ENCODE assay signal across 14 cellular contexts in the genomic region with DNA sequence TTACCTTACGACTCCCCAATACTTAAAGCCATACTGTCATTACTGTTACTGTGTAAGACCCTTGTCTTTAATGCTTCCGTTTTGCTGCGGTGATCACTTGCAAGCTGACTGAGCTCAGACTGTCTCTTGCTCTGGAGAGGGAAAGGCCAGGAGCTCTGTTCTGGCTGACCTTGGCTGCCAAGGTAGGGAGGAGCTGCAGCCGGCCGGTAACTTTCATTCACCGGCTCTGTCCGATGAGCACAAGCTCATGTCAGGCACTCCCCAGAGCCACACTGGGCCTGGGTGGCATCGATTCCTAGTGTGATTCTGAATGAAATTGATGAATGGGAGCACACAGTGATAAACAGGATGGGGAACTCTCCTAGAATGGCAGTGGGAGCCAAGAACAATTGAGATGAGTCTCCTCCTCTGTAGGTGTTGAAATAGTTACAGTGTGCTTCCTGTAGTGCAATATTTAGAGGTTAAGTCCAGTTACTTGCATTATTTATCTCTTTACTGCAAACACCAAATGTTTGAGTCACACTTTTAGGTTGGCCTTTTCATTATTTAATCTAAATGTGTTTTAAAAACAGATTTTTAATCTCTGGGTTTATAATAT.
DNase-seq lines count a peak whose midpoint lies in the region; ATAC-seq and TF ChIP-seq lines count a peak whose summit lies in the region.
"Had no signal": no experiment of that assay in that cellular context is flagged by ENCODE, and none has a peak within 500 bp of the region (broad histone marks: within the 10 kb centered on the region; RNA-seq: fewer than 3 reads in every experiment).

No MANE protein-coding gene starts in this region.

- H4K8ac ChIP-seq in IMR-90 (ENCODE audit: low read depth in 2 of 2, low read length in 2 of 2) = no peak overlapping the region

- H3K4me2 ChIP-seq in IMR-90 (ENCODE audit: low read depth, low read length) = no peak overlapping the region
- no peak overlapping the region for H3K4me2 ChIP-seq in mammary epithelial cell (ENCODE audit: insufficient read depth, low read depth, low read length)

- no peak overlapping the region for H2AK5ac ChIP-seq in IMR-90 (ENCODE audit: low read depth, low read length)

- POLR2A ChIA-PET in IMR-90 (lab: Charles Lee; ENCODE audit: unreplicated experiment) = no interaction called here

- TF ChIP-seq POLR2A in IMR-90 (IDR thresholded peaks at IDR 0.05; ENCODE audit: low read depth, low read length) (no peak), right lobe of liver (IDR thresholded peaks at IDR 0.05) (no peak), testis (IDR thresholded peaks at IDR 0.05) (no peak)

- no peak overlapping the region for H4K5ac ChIP-seq in IMR-90 (ENCODE audit: low read depth, low read length)

- H3K9ac ChIP-seq in IMR-90 (ENCODE audit: low read depth, low read length) (no peak overlapping the region), mammary epithelial cell (ENCODE audit: insufficient read depth, low read length) (no peak overlapping the region)

- TF ChIP-seq RAD21 in IMR-90 (IDR thresholded peaks at IDR 0.05; ENCODE audit: low read length) = no peak

- H3K9me3 ChIP-seq in IMR-90 (ENCODE audit: control insufficient read depth, insufficient read depth, low read length) = no peaks in the 10 kb centered on the region
- H3K9me3 ChIP-seq in mammary epithelial cell (replicated peaks; ENCODE audit: insufficient read depth, low read length) = no peaks in the 10 kb centered on the region
- H3K9me3 ChIP-seq in right lobe of liver = no peaks in the 10 kb centered on the region
- H3K9me3 ChIP-seq in testis = no peaks in the 10 kb centered on the region
- H3K9me3 ChIP-seq: prostate gland had no signal

- peaks cover 3% of the 10 kb centered on the region for H3K4me1 ChIP-seq in IMR-90 (ENCODE audit: control insufficient read depth, insufficient read depth, low read length)
- H3K4me1 ChIP-seq in mammary epithelial cell (ENCODE audit: insufficient read depth, low read length) = peaks cover 3% of the 10 kb centered on the region
- H3K4me1 ChIP-seq in right lobe of liver = no peaks in the 10 kb centered on the region
- H3K4me1 ChIP-seq in testis = no peaks in the 10 kb centered on the region
- H3K4me1 ChIP-seq: prostate gland had no signal

- no peaks in the 10 kb centered on the region for H3K79me2 ChIP-seq in mammary epithelial cell (ENCODE audit: insufficient read depth, low read length)

- H3K4ac ChIP-seq in IMR-90 (ENCODE audit: low read depth, low read length) = no peak overlapping the region

- peaks cover 8% of the 10 kb centered on the region; the same call in 1 of the 2 replicates for H3K9me1 ChIP-seq in IMR-90 (ENCODE audit: insufficient read depth, low read length)

- TF ChIP-seq CTCF in IMR-90 (conservative IDR thresholded peaks at IDR 0.05; ENCODE audit: low read depth, low read length) (no peak), mammary epithelial cell (conservative IDR thresholded peaks at IDR 0.05 in 1 of 2, IDR thresholded peaks at IDR 0.05 in 1 of 2; ENCODE audit: extremely low read depth in 1 of 2, insufficient read depth in 1 of 2, low read depth in 1 of 2, low read length in 2 of 2) (no peak), right lobe of liver (IDR thresholded peaks at IDR 0.05) (no peak), testis (IDR thresholded peaks at IDR 0.05) (no peak), dorsolateral prefrontal cortex (IDR thresholded peaks at IDR 0.05 in 54 of 56, conservative IDR thresholded peaks at IDR 0.05 in 2 of 56; ENCODE audit: low read depth in 1 of 56, partially characterized antibody in 56 of 56) (no peak), CD14-positive monocyte (IDR thresholded peaks at IDR 0.05) (no peak)

- no peak overlapping the region for H3K14ac ChIP-seq in IMR-90 (replicated peaks; ENCODE audit: low read depth, low read length)

- H3K56ac ChIP-seq in IMR-90 (ENCODE audit: extremely low read depth, insufficient read depth, low read length) = no peak overlapping the region

- H3K4me1 Mint-ChIP-seq in CD14-positive monocyte = peaks cover 12% of the 10 kb centered on the region

- H3K4me3 ChIP-seq in IMR-90 (ENCODE audit: insufficient read depth, low read depth, low read length) (no peak overlapping the region), mammary epithelial cell (replicated peaks in 1 of 3; ENCODE audit: insufficient read depth in 1 of 3, low read depth in 2 of 3, low read length in 3 of 3) (no peak overlapping the region), right lobe of liver (no peak overlapping the region), testis (no peak overlapping the region), dorsolateral prefrontal cortex (no peak overlapping the region)
- H3K4me3 ChIP-seq: prostate gland had no signal

- no peaks in the 10 kb centered on the region for H3K27me3 Mint-ChIP-seq in CD14-positive monocyte (ENCODE audit: low read depth in 3 of 3)
- H3K27me3 Mint-ChIP-seq: CD4-positive, CD25-positive, alpha-beta regulatory T cell had no signal

- H3K27ac ChIP-seq in IMR-90 (ENCODE audit: insufficient read depth, low read length) (no peak overlapping the region), mammary epithelial cell (ENCODE audit: insufficient read depth, low read depth, low read length) (no peak overlapping the region), right lobe of liver (no peak overlapping the region), testis (no peak overlapping the region), dorsolateral prefrontal cortex (no peak overlapping the region)
- H3K27ac ChIP-seq: prostate gland had no signal

- H3K27me3 ChIP-seq in IMR-90 (ENCODE audit: control insufficient read depth, insufficient read depth, low read length) (no peaks in the 10 kb centered on the region), mammary epithelial cell (ENCODE audit: insufficient read depth, low read length) (no peaks in the 10 kb centered on the region), right lobe of liver (no peaks in the 10 kb centered on the region), testis (no peaks in the 10 kb centered on the region), dorsolateral prefrontal cortex (no peaks in the 10 kb centered on the region)

- no peak overlapping the region for H2AK9ac ChIP-seq in IMR-90 (replicated peaks; ENCODE audit: low read depth, low read length, poor library complexity)

- no peak overlapping the region for H2BK5ac ChIP-seq in IMR-90 (ENCODE audit: low read depth, low read length, poor library complexity, severe bottlenecking)

- no peak overlapping the region for H3K4me3 Mint-ChIP-seq in CD14-positive monocyte
- H3K4me3 Mint-ChIP-seq: CD4-positive, CD25-positive, alpha-beta regulatory T cell had no signal

- H3K36me3 Mint-ChIP-seq in CD14-positive monocyte = peaks cover 45 to 64% of the 10 kb centered on the region in 2 donors

- intact Hi-C loops in IMR-90 (cut with micrococcal nuclease) (no loop called here), mammary epithelial cell (cut with micrococcal nuclease) (no loop called here), right lobe of liver (cut with DNase I) (no loop called here), testis (cut with DNase I; ENCODE audit: low total_unique reads) (no loop called here), dorsolateral prefrontal cortex (cut with DNase I) (no loop called here), CD14-positive monocyte (cut with micrococcal nuclease) (no loop called here)

- DNase-seq in AML-193 (lab: John Stamatoyannopoulos, UW) = peak; percentile 68 to 72
- peak; percentile 35 for DNase-seq in IMR-90
- DNase-seq in mammary epithelial cell = peak; percentile 11
- peak in 1 of 3 donors; percentile 57 for DNase-seq in right lobe of liver
- DNase-seq in testis = no peak
- DNase-seq in islet precursor cell = no peak
- no peak for DNase-seq in dorsolateral prefrontal cortex
- DNase-seq in CD14-positive monocyte (ENCODE audit: low spot score) = no peak
- DNase-seq: amygdala; CD4-positive, CD25-positive, alpha-beta regulatory T cell; effector CD4-positive, alpha-beta T cell; hippocampal formation; NCI-H187 treated with DMSO at 0.1 percent for 48 hours had no signal

- H2BK20ac ChIP-seq in IMR-90 (ENCODE audit: low read depth, low read length) = no peak overlapping the region

- H2BK120ac ChIP-seq in IMR-90 (ENCODE audit: low read depth, low read length) = no peak overlapping the region

- H3K36me3 ChIP-seq in IMR-90 (ENCODE audit: control insufficient read depth, insufficient read depth, low read length) (peaks cover 12% of the 10 kb centered on the region), mammary epithelial cell (ENCODE audit: insufficient read depth, low read length) (no peaks in the 10 kb centered on the region), right lobe of liver (peaks cover 0 to 5% (median under 1%) of the 10 kb centered on the region in 4 donors), testis (ENCODE audit: low read depth, missing control alignments) (no peaks in the 10 kb centered on the region)
- H3K36me3 ChIP-seq: prostate gland had no signal

- H3K18ac ChIP-seq in IMR-90 (ENCODE audit: low read depth, low read length) = no peak overlapping the region

- BruUV-seq in IMR-90 (replicated peaks; lab: Mats Ljungman, UMichigan) (no TSS peak), mammary epithelial cell (replicated peaks; lab: Mats Ljungman, UMichigan) (no TSS peak)

- no peak overlapping the region for H3K23ac ChIP-seq in IMR-90 (ENCODE audit: low read depth, low read length)

- H4K20me1 ChIP-seq in IMR-90 (ENCODE audit: insufficient read depth, low read length) (no peaks in the 10 kb centered on the region), mammary epithelial cell (ENCODE audit: insufficient read depth, low read length) (no peaks in the 10 kb centered on the region)

- H2AFZ ChIP-seq in IMR-90 (replicated peaks; ENCODE audit: low read length, poor library complexity) (no peak overlapping the region), mammary epithelial cell (ENCODE audit: low read depth, low read length) (no peak overlapping the region)

- no peaks in the 10 kb centered on the region; a peak in 1 of 4 replicates for H3K79me1 ChIP-seq in IMR-90 (ENCODE audit: low read depth in 1 of 2, low read length in 2 of 2)

- H4K91ac ChIP-seq in IMR-90 (ENCODE audit: insufficient read depth, low read depth, low read length) = no peak overlapping the region

- CTCF ChIA-PET in IMR-90 (lab: Yijun Ruan, JAX) (no interaction called here), mammary epithelial cell (lab: Charles Lee; ENCODE audit: low non-redundant PET) (no interaction called here)

- peak overlapping the region in 2 of 7 donors; percentile 22 to 61 for H3K27ac Mint-ChIP-seq in CD14-positive monocyte
- H3K27ac Mint-ChIP-seq: CD4-positive, CD25-positive, alpha-beta regulatory T cell had no signal

- no peak overlapping the region for H2BK15ac ChIP-seq in IMR-90 (ENCODE audit: low read depth, low read length)

- peaks cover 0 to 5% (median 0%) of the 10 kb centered on the region in 7 donors for H3K9me3 Mint-ChIP-seq in CD14-positive monocyte
- H3K9me3 Mint-ChIP-seq: CD4-positive, CD25-positive, alpha-beta regulatory T cell had no signal

- WGBS in IMR-90 (ENCODE audit: extremely low coverage in 2 of 2, insufficient read length in 1 of 2), 2 experiments = 76% methylated on average over 5 of the region's 8 CpGs; no CpG with 5 or more reads in 1 of the 2 experiments
- 90% methylated on average over 8 of the region's 8 CpGs for WGBS in mammary epithelial cell (ENCODE audit: low coverage, missing lambda C conversion rate)
- WGBS in right lobe of liver (ENCODE audit: insufficient coverage, low coverage, low lambda C conversion rate, missing lambda C conversion rate) = 69% methylated on average over 6 of the region's 8 CpGs
- WGBS in testis, 2 donors = 29 to 45% methylated on average over 8 of the region's 8 CpGs

- dilution Hi-C loops in IMR-90 (cut with HindIII; ENCODE audit: low sequenced_read_pairs, unreplicated experiment) (no loop called here), mammary epithelial cell (cut with HindIII; ENCODE audit: low sequenced_read_pairs) (loop anchor here (5.0 kb wide), 2 partner anchors 63 to 88 kb away; no protein-coding TSS in a partner anchor)

- ATAC-seq in IMR-90 (ENCODE audit: low read depth) = peak; percentile 27; the same call in 1 of the 2 replicates
- ATAC-seq in right lobe of liver = peak; percentile 86 to 90 (median 88)

- in situ Hi-C loops in IMR-90 (cut with MboI; ENCODE audit: low sequenced_read_pairs) (no loop called here), mammary epithelial cell (cut with MboI; ENCODE audit: low sequenced_read_pairs in 2 of 2) (no loop called here)

Comparison
In these comparisons a context has a peak if more than half of its experiments do, and no peak if none do; other contexts are left out.
1. DNase-seq: peak in AML-193 (2 of 2), IMR-90 (single experiment) and mammary epithelial cell (single experiment); none in testis (single experiment), islet precursor cell (single experiment), dorsolateral prefrontal cortex (0 of 10) and CD14-positive monocyte (single experiment).